ENCODE assay signal across 8 cellular contexts in the genomic region with DNA sequence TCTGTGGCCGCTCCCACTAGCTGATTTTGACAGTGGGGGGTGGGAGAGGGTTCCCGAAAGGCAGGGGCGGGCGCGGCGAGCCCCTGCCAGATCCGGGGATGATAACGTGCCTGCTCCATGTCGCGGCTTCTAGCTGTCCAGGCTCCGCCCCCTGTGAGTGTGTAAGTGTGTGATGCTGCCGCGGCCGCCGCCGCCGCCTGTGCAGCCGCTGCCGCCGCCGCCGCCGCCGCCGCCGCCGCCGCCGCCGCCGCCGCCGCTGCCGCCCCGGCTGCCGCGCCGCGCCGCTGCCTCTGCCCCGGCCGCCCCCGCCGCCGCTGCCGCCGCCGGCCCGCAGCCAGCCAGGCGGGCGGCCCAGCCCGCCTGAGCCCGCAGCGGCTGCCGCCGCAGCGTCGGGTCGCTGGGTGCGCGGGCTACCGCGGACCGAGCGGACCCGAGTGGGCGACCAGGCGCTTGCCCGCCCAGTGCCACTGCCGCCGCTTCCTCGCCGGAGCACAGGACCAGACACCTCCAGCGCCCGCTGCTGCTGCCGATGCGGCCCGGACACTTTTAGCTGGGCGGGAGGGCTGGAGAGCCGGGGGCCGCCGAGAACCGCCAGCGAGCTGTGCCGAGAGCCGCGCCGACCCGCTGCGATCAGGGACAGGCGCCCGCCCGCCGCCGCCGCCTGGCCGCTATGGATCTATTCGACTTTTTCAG. TPM values are rescaled to one million over a fixed set of nuclear protein-coding genes. Genes with fewer than 3 reads are reported as not detected.
DNase-seq lines count a peak whose midpoint lies in the region; ATAC-seq and TF ChIP-seq lines count a peak whose summit lies in the region.

TSS of gene AFF2 (plus strand) at position 190 of the 693 bp plus-strand sequence. CDS start at position 671, 481 bp downstream.

- peak within 1 kb of the TSS; percentile 55 for H3K4me3 Mint-ChIP-seq in osteocyte (ENCODE audit: unreplicated experiment)

- H3K27me3 Mint-ChIP-seq in osteocyte (ENCODE audit: unreplicated experiment): peaks cover 30% of the 10 kb centered on the region

- no peaks in the 10 kb centered on the region for H3K9me3 Mint-ChIP-seq in osteocyte (ENCODE audit: unreplicated experiment)

- H3K36me3 Mint-ChIP-seq in osteocyte (ENCODE audit: unreplicated experiment): no peaks in the 10 kb centered on the region

- peaks cover 4% of the 10 kb centered on the region for H3K4me1 Mint-ChIP-seq in osteocyte (ENCODE audit: unreplicated experiment)

- no peaks in the 10 kb centered on the region for H3K9me3 ChIP-seq in BE2C

- peak; percentile 13 for DNase-seq in BE2C
- peak; percentile 23 for DNase-seq in NCI-H526 treated with DMSO at 0.1 percent for 48 hours (lab: John Stamatoyannopoulos, UW)
- DNase-seq in activated T-cell treated with anti-CD3 and anti-CD28 coated beads, Interleukin-2, amount 50 U/mL, for 1 hour: peak; percentile 51
- DNase-seq in fibroblast of villous mesenchyme (ENCODE audit: low read depth): no peak
- DNase-seq in osteocyte (ENCODE audit: extremely low spot score, unreplicated experiment): peak; percentile 85
- no peak for DNase-seq in SHP77 treated with DMSO at 0.1 percent for 48 hours (lab: John Stamatoyannopoulos, UW)

- H3K27me3 ChIP-seq in BE2C: peaks cover 14% of the 10 kb centered on the region

- peak within 1 kb of the TSS; percentile 14; the same call in 1 of the 2 replicates for H3K4me3 ChIP-seq in BE2C (ENCODE audit: low read depth, low read length)
- H3K4me3 ChIP-seq in fibroblast of villous mesenchyme (ENCODE audit: low read depth, low read length): peak within 1 kb of the TSS; percentile 27

- ATAC-seq in GM21576 (IDR thresholded peaks at IDR 0.05; ENCODE audit: unreplicated experiment): peak; percentile 42
- ATAC-seq in GM18870 (IDR thresholded peaks at IDR 0.05; ENCODE audit: unreplicated experiment): no peak

- TF ChIP-seq CTCF in BE2C (IDR thresholded peaks at IDR 0.05; ENCODE audit: low read depth, low read length) (no peak), fibroblast of villous mesenchyme (IDR thresholded peaks at IDR 0.05; ENCODE audit: insufficient read depth, low read depth, low read length) (no peak), osteocyte (IDR thresholded peaks at IDR 0.05) (no peak)

- no peak within 1 kb of the TSS for H3K27ac Mint-ChIP-seq in osteocyte (ENCODE audit: unreplicated experiment)

- H3K36me3 ChIP-seq in BE2C: no peaks in the 10 kb centered on the region

- no peaks in the 10 kb centered on the region for H3K4me1 ChIP-seq in BE2C

RNA-seq across cellular contexts. Expression of gene AFF2, which starts in this region (rescaled TPM):
- not detected for polyA plus RNA-seq in BE2C (2012; ENCODE audit: insufficient read depth, insufficient read length, low read depth)
- total RNA-seq in fibroblast of villous mesenchyme (0.32 TPM in 1 of 2 replicates, not detected in the other), osteocyte (0.89 and 0.99 TPM in 2 replicates)

Comparison
In these comparisons a context has a peak if more than half of its experiments do, and no peak if none do; other contexts are left out.
1. Peak in DNase-seq in osteocyte; RNA of the gene not detected or under 1 TPM.
2. DNase-seq: peak in BE2C (single experiment), NCI-H526 treated with DMSO at 0.1 percent for 48 hours (single experiment) and activated T-cell treated with anti-CD3 and anti-CD28 coated beads, Interleukin-2, amount 50 U/mL, for 1 hour (single experiment); none in fibroblast of villous mesenchyme (single experiment) and SHP77 treated with DMSO at 0.1 percent for 48 hours (single experiment).